ENCODE assay signal across 27 cellular contexts in genomic region chr9:71778085-71778484, GRCh38.
"Had no signal": no experiment of that assay in that cellular context is flagged by ENCODE, and none has a peak within 500 bp of the region (broad histone marks: within the 10 kb centered on the region; RNA-seq: fewer than 3 reads in every experiment).

No MANE protein-coding gene starts in this region.

- H3K4me1 ChIP-seq: gastrocnemius medialis had no signal

- H3K36me3 ChIP-seq: esophagus squamous epithelium, gastrocnemius medialis had no signal

- H3K27me3 Mint-ChIP-seq: activated CD4-positive, alpha-beta T cell treated with anti-CD3 and anti-CD28 coated beads for 36 hours; activated naive CD8-positive, alpha-beta T cell treated with anti-CD3 and anti-CD28 coated beads, Interleukin-2, amount 50 U/mL, for 24 hours; brain; naive thymus-derived CD4-positive, alpha-beta T cell; progenitor cell of endocrine pancreas had no signal

- H3K27ac ChIP-seq: dorsolateral prefrontal cortex, esophagus squamous epithelium, gastrocnemius medialis had no signal

- H3K27me3 ChIP-seq: dorsolateral prefrontal cortex, gastrocnemius medialis had no signal

- DNase-seq: activated CD4-positive, alpha-beta T cell treated with anti-CD3 and anti-CD28 coated beads for 36 hours; activated CD4-positive, alpha-beta T cell treated with anti-CD3 and anti-CD28 coated beads, Interleukin-2, amount 50 U/mL, for 4 hours; activated CD8-positive, alpha-beta memory T cell treated with anti-CD3 and anti-CD28 coated beads for 24 hours; activated CD8-positive, alpha-beta memory T cell treated with anti-CD3 and anti-CD28 coated beads, Interleukin-2, amount 50 U/mL, for 48 hours; activated effector memory CD4-positive, alpha-beta T cell treated with Interleukin-2 at 50 U/mL for 16 hours; activated naive CD4-positive, alpha-beta T cell treated with anti-CD3 and anti-CD28 coated beads for 36 hours; activated naive CD8-positive, alpha-beta T cell treated with anti-CD3 and anti-CD28 coated beads, Interleukin-2, amount 50 U/mL, for 24 hours; activated T-cell treated with anti-CD3 and anti-CD28 coated beads, Interleukin-2, amount 50 U/mL, for 4 hours; anterior cingulate cortex; caudate nucleus; dorsolateral prefrontal cortex; endodermal cell; esophagus squamous epithelium; gastrocnemius medialis; head of caudate nucleus; hypothalamus; left colon; naive thymus-derived CD4-positive, alpha-beta T cell; retina; stimulated activated CD4-positive, alpha-beta T cell treated with anti-CD3 and anti-CD28 coated beads, Interleukin-2, amount 100 ng/mL, for 48 hours; stimulated activated CD8-positive, alpha-beta memory T cell treated with anti-CD3 and anti-CD28 coated beads, Interleukin-4, amount 100 ng/mL, for 48 hours; stimulated activated naive CD8-positive, alpha-beta T cell treated with anti-CD3 and anti-CD28 coated beads, Interleukin-15, Interleukin-2, amounts not matched to agents 100 U/mL and 50 U/mL, for 24 hours; T-helper 1 cell; T-helper 9 cell had no signal

- H3K9me3 ChIP-seq: esophagus squamous epithelium, gastrocnemius medialis had no signal

- H3K27ac Mint-ChIP-seq: activated CD4-positive, alpha-beta T cell treated with anti-CD3 and anti-CD28 coated beads for 36 hours; activated naive CD4-positive, alpha-beta T cell treated with anti-CD3 and anti-CD28 coated beads for 36 hours; activated naive CD8-positive, alpha-beta T cell treated with anti-CD3 and anti-CD28 coated beads, Interleukin-2, amount 50 U/mL, for 24 hours; brain; endodermal cell; progenitor cell of endocrine pancreas had no signal

- H3K36me3 Mint-ChIP-seq: brain; naive thymus-derived CD4-positive, alpha-beta T cell had no signal

- ATAC-seq: activated CD4-positive, alpha-beta T cell treated with anti-CD3 and anti-CD28 coated beads for 36 hours; activated naive CD8-positive, alpha-beta T cell treated with anti-CD3 and anti-CD28 coated beads, Interleukin-2, amount 50 U/mL, for 24 hours; activated T-cell treated with anti-CD3 and anti-CD28 coated beads, Interleukin-2, amount 50 U/mL, for 4 hours; gastrocnemius medialis; left colon; naive thymus-derived CD4-positive, alpha-beta T cell; stimulated activated naive CD8-positive, alpha-beta T cell treated with anti-CD3 and anti-CD28 coated beads, Interleukin-15, Interleukin-2, amounts not matched to agents 100 U/mL and 50 U/mL, for 24 hours had no signal

- H3K4me3 ChIP-seq: dorsolateral prefrontal cortex, esophagus squamous epithelium, gastrocnemius medialis, lung had no signal

- H3K9me3 Mint-ChIP-seq: activated naive CD4-positive, alpha-beta T cell treated with anti-CD3 and anti-CD28 coated beads for 36 hours; activated naive CD8-positive, alpha-beta T cell treated with anti-CD3 and anti-CD28 coated beads, Interleukin-2, amount 50 U/mL, for 24 hours; activated T-cell treated with anti-CD3 and anti-CD28 coated beads, Interleukin-2, amount 50 U/mL, for 4 hours; brain; endodermal cell had no signal

- H3K4me3 Mint-ChIP-seq: activated CD4-positive, alpha-beta T cell treated with anti-CD3 and anti-CD28 coated beads for 36 hours; activated naive CD4-positive, alpha-beta T cell treated with anti-CD3 and anti-CD28 coated beads for 36 hours; activated naive CD8-positive, alpha-beta T cell treated with anti-CD3 and anti-CD28 coated beads, Interleukin-2, amount 50 U/mL, for 24 hours; activated T-cell treated with anti-CD3 and anti-CD28 coated beads, Interleukin-2, amount 50 U/mL, for 4 hours; brain; endodermal cell; naive thymus-derived CD4-positive, alpha-beta T cell had no signal
